ENCODE assay signal across 12 cellular contexts in the genomic region with DNA sequence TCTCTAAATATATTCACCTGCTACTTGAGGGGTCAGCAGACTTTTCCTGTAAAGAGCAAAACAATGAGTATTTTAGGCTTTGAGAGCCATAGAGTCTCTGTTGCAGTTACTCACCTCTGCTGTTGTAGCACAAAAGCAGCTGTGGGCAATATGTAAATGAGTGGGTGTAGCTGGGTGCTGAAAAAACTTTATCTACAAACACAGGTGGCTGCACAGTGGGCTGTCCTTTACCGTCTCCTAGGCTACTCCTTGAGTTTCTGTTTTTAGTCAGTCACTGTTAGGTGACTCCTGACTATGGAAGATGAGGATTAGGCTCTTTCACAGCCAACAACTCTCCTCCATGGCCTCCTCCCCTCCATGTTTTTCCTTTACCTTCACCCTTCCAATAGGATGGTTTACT.
DNase-seq lines count a peak whose midpoint lies in the region; ATAC-seq, FAIRE-seq and TF ChIP-seq lines count a peak whose summit lies in the region.
"Had no signal": no experiment of that assay in that cellular context is flagged by ENCODE, and none has a peak within 500 bp of the region (broad histone marks: within the 10 kb centered on the region; RNA-seq: fewer than 3 reads in every experiment).

No MANE protein-coding gene starts in this region.

- H3K9ac ChIP-seq in GM12878 (ENCODE audit: control insufficient read depth, insufficient read depth, low read length) (no peak overlapping the region), kidney (ENCODE audit: low read length in 2 of 2) (no peak overlapping the region)

- TF ChIP-seq RAD21 in GM12878 (IDR thresholded peaks at IDR 0.05; ENCODE audit: insufficient read depth, low read depth, low read length), result no peak

- no peaks in the 10 kb centered on the region for H4K20me1 ChIP-seq in GM12878 (ENCODE audit: control insufficient read depth, insufficient read depth)

- TF ChIP-seq EP300 in GM12878 (IDR thresholded peaks at IDR 0.05; ENCODE audit: borderline replicate concordance in 1 of 2, control insufficient read depth in 1 of 2, low read depth in 2 of 2, low read length in 2 of 2), result no peak

- TF ChIP-seq CTCF in GM12878 (IDR thresholded peaks at IDR 0.05 in 2 of 3, conservative IDR thresholded peaks at IDR 0.05 in 1 of 3; ENCODE audit: control insufficient read depth in 2 of 3, extremely low read depth in 1 of 3, insufficient read depth in 1 of 3, low read depth in 3 of 3, low read length in 3 of 3) (no peak), kidney (IDR thresholded peaks at IDR 0.05; ENCODE audit: borderline replicate concordance, extremely low read depth, insufficient read depth) (no peak), HFFc6 (IDR thresholded peaks at IDR 0.05) (no peak)

- RAD21 ChIA-PET in GM12878 (lab: Charles Lee; ENCODE audit: unreplicated experiment), result no interaction called here

- CTCF ChIA-PET in GM12878 (lab: Yijun Ruan, JAX), result no interaction called here
- CTCF ChIA-PET in activated CD8-positive, alpha-beta T cell treated with anti-CD3 and anti-CD28 coated beads, Interleukin-2, amount 10 ng/mL, durations not matched to agents 7 days and 5 days (lab: Charles Lee), result no interaction called here

- intact Hi-C loops in GM12878 (cut with micrococcal nuclease; ENCODE audit: unreplicated experiment), result no loop called here
- intact Hi-C loops in kidney (cut with DNase I), result no loop called here

- no peak overlapping the region for H3K4me3 ChIP-seq in GM12878
- no peak overlapping the region for H3K4me3 ChIP-seq in kidney (ENCODE audit: low read length in 2 of 2)
- H3K4me3 ChIP-seq: cardiac muscle cell, gastrocnemius medialis had no signal

- H3K4me2 ChIP-seq in GM12878 (ENCODE audit: control insufficient read depth, insufficient read depth), result peak overlapping the region; percentile 26

- H3K9me3 Mint-ChIP-seq in HFFc6, result peaks cover 26% of the 10 kb centered on the region
- H3K9me3 Mint-ChIP-seq in activated CD8-positive, alpha-beta T cell treated with anti-CD3 and anti-CD28 coated beads, Interleukin-2, amount 10 ng/mL, durations not matched to agents 7 days and 5 days (ENCODE audit: insufficient read depth), result no peaks in the 10 kb centered on the region
- H3K9me3 Mint-ChIP-seq: mesothelial cell of epicardium had no signal

- H3K4me3 Mint-ChIP-seq in HFFc6, result no peak overlapping the region
- no peak overlapping the region for H3K4me3 Mint-ChIP-seq in activated CD8-positive, alpha-beta T cell treated with anti-CD3 and anti-CD28 coated beads, Interleukin-2, amount 10 ng/mL, durations not matched to agents 7 days and 5 days
- H3K4me3 Mint-ChIP-seq: mesothelial cell of epicardium had no signal

- ATAC-seq in GM21360 (IDR thresholded peaks at IDR 0.05; ENCODE audit: unreplicated experiment), result peak; percentile 67
- peak; percentile 66 for ATAC-seq in HG03520 (IDR thresholded peaks at IDR 0.05; ENCODE audit: unreplicated experiment)
- ATAC-seq in GM12878, result no peak
- ATAC-seq in activated CD8-positive, alpha-beta T cell treated with anti-CD3 and anti-CD28 coated beads, Interleukin-2, amount 10 ng/mL, durations not matched to agents 7 days and 5 days, result no peak
- ATAC-seq: gastrocnemius medialis had no signal

- no peak overlapping the region for H3K27ac ChIP-seq in GM12878 (ENCODE audit: control insufficient read depth, insufficient read depth)
- H3K27ac ChIP-seq in kidney (ENCODE audit: low read depth in 2 of 2, low read length in 2 of 2), result peak overlapping the region in 1 of 2 donors; percentile 45
- H3K27ac ChIP-seq: cardiac muscle cell, gastrocnemius medialis had no signal

- no peak overlapping the region for H3K27ac Mint-ChIP-seq in HFFc6
- no peak overlapping the region for H3K27ac Mint-ChIP-seq in activated CD8-positive, alpha-beta T cell treated with anti-CD3 and anti-CD28 coated beads, Interleukin-2, amount 10 ng/mL, durations not matched to agents 7 days and 5 days

- no peaks in the 10 kb centered on the region for H3K27me3 ChIP-seq in GM12878 (replicated peaks in 1 of 2; ENCODE audit: control insufficient read depth in 2 of 2, insufficient read depth in 2 of 2, low read length in 1 of 2)
- H3K27me3 ChIP-seq: cardiac muscle cell, gastrocnemius medialis had no signal

- DNase-seq in DMS 273 (lab: John Stamatoyannopoulos, UW; ENCODE audit: unreplicated experiment), result peak; percentile 42
- DNase-seq in GM12878 (ENCODE audit: low read depth, low spot score), result peak; percentile 12
- no peak for DNase-seq in kidney
- DNase-seq in HFFc6, result no peak
- DNase-seq in AML-193 (lab: John Stamatoyannopoulos, UW), result no peak
- no peak for DNase-seq in activated CD8-positive, alpha-beta T cell treated with anti-CD3 and anti-CD28 coated beads, Interleukin-2, amount 10 ng/mL, durations not matched to agents 7 days and 5 days
- DNase-seq: gastrocnemius medialis, NCI-H2227 treated with DMSO at 0.1 percent for 48 hours had no signal

- WGBS in GM12878 (ENCODE audit: insufficient coverage, insufficient replicate concordance, low lambda C conversion rate, missing lambda C conversion rate), result 0% methylated on average over 1 of the region's 1 CpG

- SMC1A ChIA-PET in GM12878 (lab: Charles Lee; ENCODE audit: uncharacterized antibody, unreplicated experiment), result no interaction called here

- H3K9me3 ChIP-seq in GM12878 (replicated peaks; ENCODE audit: control insufficient read depth, insufficient read depth, low read length) (no peaks in the 10 kb centered on the region; the same call in 2 of the 3 replicates), kidney (ENCODE audit: control insufficient read depth in 1 of 2, low read length in 2 of 2) (no peaks in the 10 kb centered on the region)
- H3K9me3 ChIP-seq: gastrocnemius medialis had no signal

- BruUV-seq in GM12878 (replicated peaks; lab: Mats Ljungman, UMichigan), result no TSS peak

- H3K27me3 Mint-ChIP-seq in HFFc6 (ENCODE audit: insufficient read depth), result peaks cover 5% of the 10 kb centered on the region; the same call in 1 of the 2 replicates
- H3K27me3 Mint-ChIP-seq in activated CD8-positive, alpha-beta T cell treated with anti-CD3 and anti-CD28 coated beads, Interleukin-2, amount 10 ng/mL, durations not matched to agents 7 days and 5 days (ENCODE audit: low read depth), result no peaks in the 10 kb centered on the region

- H3K4me1 ChIP-seq in GM12878 (ENCODE audit: control insufficient read depth, insufficient read depth, low read length), result peaks cover 3% of the 10 kb centered on the region
- H3K4me1 ChIP-seq in kidney (ENCODE audit: control insufficient read depth in 1 of 2, insufficient read depth in 1 of 2, low read depth in 1 of 2, low read length in 2 of 2), result peaks cover 0 to 7% of the 10 kb centered on the region in 2 donors

- H3K79me2 ChIP-seq in GM12878 (ENCODE audit: control insufficient read depth, insufficient read depth, low read length), result no peaks in the 10 kb centered on the region

- H2AFZ ChIP-seq in GM12878 (ENCODE audit: control insufficient read depth, low read depth, low read length), result no peak overlapping the region

- no peaks in the 10 kb centered on the region for H3K36me3 Mint-ChIP-seq in HFFc6 (ENCODE audit: low read depth)
- no peaks in the 10 kb centered on the region for H3K36me3 Mint-ChIP-seq in activated CD8-positive, alpha-beta T cell treated with anti-CD3 and anti-CD28 coated beads, Interleukin-2, amount 10 ng/mL, durations not matched to agents 7 days and 5 days (ENCODE audit: low read depth)
- H3K36me3 Mint-ChIP-seq: mesothelial cell of epicardium had no signal

- POLR2A ChIA-PET in GM12878 (lab: Charles Lee), result no interaction called here
- POLR2A ChIA-PET in activated CD8-positive, alpha-beta T cell treated with anti-CD3 and anti-CD28 coated beads, Interleukin-2, amount 10 ng/mL, durations not matched to agents 7 days and 5 days (lab: Charles Lee), result no interaction called here

- no peak for FAIRE-seq in GM12878 (lab: Jason Lieb, UNC)
- no peak for FAIRE-seq in kidney (lab: Jason Lieb, UNC)

- in situ Hi-C loops in GM12878 (cut with MboI), result no loop called here

- no peak for TF ChIP-seq POLR2A in GM12878 (IDR thresholded peaks at IDR 0.05; ENCODE audit: low read depth, low read length)

- no peaks in the 10 kb centered on the region for H3K36me3 ChIP-seq in GM12878 (ENCODE audit: control insufficient read depth in 2 of 2, insufficient read depth in 2 of 2, low read length in 1 of 2)
- no peaks in the 10 kb centered on the region for H3K36me3 ChIP-seq in kidney (ENCODE audit: control insufficient read depth in 1 of 2, insufficient read depth in 2 of 2, low read length in 2 of 2)
- H3K36me3 ChIP-seq: cardiac muscle cell, gastrocnemius medialis had no signal

- H3K4me1 Mint-ChIP-seq in HFFc6 (ENCODE audit: low read depth), result no peaks in the 10 kb centered on the region
- peaks cover 8% of the 10 kb centered on the region for H3K4me1 Mint-ChIP-seq in activated CD8-positive, alpha-beta T cell treated with anti-CD3 and anti-CD28 coated beads, Interleukin-2, amount 10 ng/mL, durations not matched to agents 7 days and 5 days (ENCODE audit: low read depth)

TF ChIP-seq in GM12878, 131 proteins besides CTCF, POLR2A, EP300 and RAD21 (continues in another document):
- TF ChIP-seq SP1 (IDR thresholded peaks at IDR 0.05; ENCODE audit: low read depth, low read length) (no peak), TCF3 (IDR thresholded peaks at IDR 0.05; ENCODE audit: borderline replicate concordance, insufficient read depth, low read depth, low read length) (0 out of 2 replicates have a peak, but pooled peaks have one; percentile 28)
- TF ChIP-seq, protein P1, sequence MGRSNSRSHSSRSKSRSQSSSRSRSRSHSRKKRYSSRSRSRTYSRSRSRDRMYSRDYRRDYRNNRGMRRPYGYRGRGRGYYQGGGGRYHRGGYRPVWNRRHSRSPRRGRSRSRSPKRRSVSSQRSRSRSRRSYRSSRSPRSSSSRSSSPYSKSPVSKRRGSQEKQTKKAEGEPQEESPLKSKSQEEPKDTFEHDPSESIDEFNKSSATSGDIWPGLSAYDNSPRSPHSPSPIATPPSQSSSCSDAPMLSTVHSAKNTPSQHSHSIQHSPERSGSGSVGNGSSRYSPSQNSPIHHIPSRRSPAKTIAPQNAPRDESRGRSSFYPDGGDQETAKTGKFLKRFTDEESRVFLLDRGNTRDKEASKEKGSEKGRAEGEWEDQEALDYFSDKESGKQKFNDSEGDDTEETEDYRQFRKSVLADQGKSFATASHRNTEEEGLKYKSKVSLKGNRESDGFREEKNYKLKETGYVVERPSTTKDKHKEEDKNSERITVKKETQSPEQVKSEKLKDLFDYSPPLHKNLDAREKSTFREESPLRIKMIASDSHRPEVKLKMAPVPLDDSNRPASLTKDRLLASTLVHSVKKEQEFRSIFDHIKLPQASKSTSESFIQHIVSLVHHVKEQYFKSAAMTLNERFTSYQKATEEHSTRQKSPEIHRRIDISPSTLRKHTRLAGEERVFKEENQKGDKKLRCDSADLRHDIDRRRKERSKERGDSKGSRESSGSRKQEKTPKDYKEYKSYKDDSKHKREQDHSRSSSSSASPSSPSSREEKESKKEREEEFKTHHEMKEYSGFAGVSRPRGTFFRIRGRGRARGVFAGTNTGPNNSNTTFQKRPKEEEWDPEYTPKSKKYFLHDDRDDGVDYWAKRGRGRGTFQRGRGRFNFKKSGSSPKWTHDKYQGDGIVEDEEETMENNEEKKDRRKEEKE (IDR thresholded peaks at IDR 0.05), result no peak

Comparison
In these comparisons a context has a peak if more than half of its experiments do, and no peak if none do; other contexts are left out.
1. DNase-seq: peak in DMS 273 (single experiment) and GM12878 (single experiment); none in kidney (single experiment), HFFc6 (single experiment), AML-193 (0 of 2) and activated CD8-positive, alpha-beta T cell treated with anti-CD3 and anti-CD28 coated beads, Interleukin-2, amount 10 ng/mL, durations not matched to agents 7 days and 5 days (single experiment).
2. ATAC-seq: peak in GM21360 (single experiment) and HG03520 (single experiment); none in GM12878 (single experiment) and activated CD8-positive, alpha-beta T cell treated with anti-CD3 and anti-CD28 coated beads, Interleukin-2, amount 10 ng/mL, durations not matched to agents 7 days and 5 days (single experiment).